ENCODE assay signal across 13 cellular contexts in the genomic region with DNA sequence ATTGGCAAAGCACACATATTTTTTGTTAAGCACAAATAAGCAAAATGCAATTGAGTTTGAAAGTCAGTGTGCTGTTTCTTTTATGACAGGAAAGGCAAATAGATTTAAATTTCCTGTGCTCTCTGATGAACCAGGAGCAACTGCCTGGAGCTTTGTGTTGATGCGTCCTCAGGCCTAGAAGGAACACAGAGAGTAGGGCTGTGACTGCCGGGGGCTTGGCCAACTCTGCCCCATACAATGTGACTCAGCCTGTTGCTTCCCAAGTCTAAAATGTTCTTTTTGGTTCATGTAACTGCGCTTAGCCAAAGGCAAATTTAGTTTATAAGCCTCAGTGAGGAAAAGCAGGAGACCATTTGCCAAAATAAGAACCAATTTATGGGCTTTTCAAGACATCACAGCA. TPM values are rescaled to one million over a fixed set of nuclear protein-coding genes. Genes with fewer than 3 reads are reported as not detected.
A peak's percentile ranks its signal among the peaks of the same experiment; 100 is the strongest.
DNase-seq lines count a peak whose midpoint lies in the region; FAIRE-seq and TF ChIP-seq lines count a peak whose summit lies in the region.
"Had no signal": no experiment of that assay in that cellular context is flagged by ENCODE, and none has a peak within 500 bp of the region (broad histone marks: within the 10 kb centered on the region; RNA-seq: fewer than 3 reads in every experiment).

No MANE protein-coding gene starts in this region.

- H3K4me1 ChIP-seq in vagina, result peaks cover 9% of the 10 kb centered on the region

- H3K9me3 ChIP-seq in vagina, result no peaks in the 10 kb centered on the region

- TF ChIP-seq POLR2A in vagina (IDR thresholded peaks at IDR 0.05) (no peak), GM12891 (IDR thresholded peaks at IDR 0.05; ENCODE audit: low read depth, low read length) (no peak)

- no peaks in the 10 kb centered on the region for H3K36me3 ChIP-seq in vagina

- DNase-seq in HFFc6 (no peak), dermis blood vessel endothelial cell (peak; percentile 41), lung microvascular endothelial cell (ENCODE audit: low read depth in 2 of 2) (peak; percentile 16 to 44), vagina (ENCODE audit: extremely low spot score in 2 of 2) (no peak), retina (no peak), OCI-M1 (lab: John Stamatoyannopoulos, UW) (no peak), GM12891 (ENCODE audit: insufficient read length, low spot score) (no peak)
- DNase-seq: Calu3; CD4-positive, alpha-beta T cell; DMS 273 treated with DMSO at 0.1 percent for 48 hours; HCEC 1CT had no signal

- no peak overlapping the region for H3K4me3 Mint-ChIP-seq in HFFc6
- H3K4me3 Mint-ChIP-seq: B cell; CD4-positive, alpha-beta T cell had no signal

- no peaks in the 10 kb centered on the region for H3K27me3 ChIP-seq in vagina

- intact Hi-C loops in vagina (cut with DNase I), result no loop called here

- FAIRE-seq in GM12891 (lab: Jason Lieb, UNC), result no peak
- FAIRE-seq: GM12878 had no signal

- TF ChIP-seq CTCF in HFFc6 (IDR thresholded peaks at IDR 0.05) (no peak), vagina (IDR thresholded peaks at IDR 0.05) (no peak)

- H3K4me3 ChIP-seq in vagina, result no peak overlapping the region
- H3K4me3 ChIP-seq: GM12878 had no signal

- H3K27me3 Mint-ChIP-seq in HFFc6 (ENCODE audit: insufficient read depth), result no peaks in the 10 kb centered on the region; the same call in 1 of the 2 replicates
- H3K27me3 Mint-ChIP-seq: B cell; CD4-positive, alpha-beta T cell had no signal

- no peaks in the 10 kb centered on the region for H3K9me3 Mint-ChIP-seq in HFFc6
- H3K9me3 Mint-ChIP-seq: CD4-positive, alpha-beta T cell had no signal

- peak overlapping the region; percentile 61 for H3K27ac Mint-ChIP-seq in HFFc6
- H3K27ac Mint-ChIP-seq: B cell; CD4-positive, alpha-beta T cell had no signal

- H3K4me1 Mint-ChIP-seq in HFFc6 (ENCODE audit: low read depth), result peaks cover 24% of the 10 kb centered on the region
- H3K4me1 Mint-ChIP-seq: B cell had no signal

- peak overlapping the region; percentile 27 for H3K27ac ChIP-seq in vagina

- H3K36me3 Mint-ChIP-seq in HFFc6 (ENCODE audit: low read depth), result peaks cover 26% of the 10 kb centered on the region

TF ChIP-seq in GM12891, 5 proteins besides CTCF, POLR2A, EP300 and RAD21:
- no peak for TF ChIP-seq POU2F2 (IDR thresholded peaks at IDR 0.05; ENCODE audit: low read depth, low read length)
- TF ChIP-seq TAF1 (IDR thresholded peaks at IDR 0.05; ENCODE audit: low read depth, low read length), result no peak
- TF ChIP-seq PAX5 (IDR thresholded peaks at IDR 0.05; ENCODE audit: insufficient read depth, low read length, severe bottlenecking), result no peak
- TF ChIP-seq POLR2AphosphoS5 (IDR thresholded peaks at IDR 0.05; ENCODE audit: low read depth, low read length), result no peak
- no peak for TF ChIP-seq SPI1 (IDR thresholded peaks at IDR 0.05; ENCODE audit: low read depth, low read length)

RNA-seq across cellular contexts. Expression of a gene that starts 37.5 kb away (rescaled TPM):
- 100 to 1,000 TPM in 5 of 6 experiments, 10 to 100 TPM in 1; 89.7 to 127 (median 108) TPM for total RNA-seq in HFFc6 (2021; fragmentation: NEBNext Ultra II Directional; extraction: Animal tissue kit (Norgen Biotek cat#: 25700))
- total RNA-seq in dermis blood vessel endothelial cell, result 114 and 160 TPM in 2 replicates
- 50.8 and 87.1 TPM in 2 replicates for total RNA-seq in lung microvascular endothelial cell
- total RNA-seq in vagina, result 53.8 TPM
- polyA plus RNA-seq in GM12891 (2012; ENCODE audit: low read depth, missing spikeins), result 6.4 TPM

RNA-seq across cellular contexts. Expression of a gene that starts 42.0 kb away (rescaled TPM):
- 10 to 100 TPM; 39.6 to 51.8 (median 48.9) TPM for total RNA-seq in HFFc6 (2021; fragmentation: NEBNext Ultra II Directional; extraction: Animal tissue kit (Norgen Biotek cat#: 25700))
- total RNA-seq in dermis blood vessel endothelial cell, result 36.4 and 48.3 TPM in 2 replicates
- total RNA-seq in lung microvascular endothelial cell, result 14.4 and 22.6 TPM in 2 replicates
- 45.9 TPM for total RNA-seq in vagina
- polyA plus RNA-seq in GM12891 (2012; ENCODE audit: low read depth, missing spikeins), result 13.2 TPM

Comparison
In these comparisons a context has a peak if more than half of its experiments do, and no peak if none do; other contexts are left out.
1. DNase-seq: peak in dermis blood vessel endothelial cell (single experiment) and lung microvascular endothelial cell (2 of 2); none in HFFc6 (single experiment), vagina (0 of 2), retina (single experiment), OCI-M1 (single experiment) and GM12891 (single experiment).